In the genomic region with DNA sequence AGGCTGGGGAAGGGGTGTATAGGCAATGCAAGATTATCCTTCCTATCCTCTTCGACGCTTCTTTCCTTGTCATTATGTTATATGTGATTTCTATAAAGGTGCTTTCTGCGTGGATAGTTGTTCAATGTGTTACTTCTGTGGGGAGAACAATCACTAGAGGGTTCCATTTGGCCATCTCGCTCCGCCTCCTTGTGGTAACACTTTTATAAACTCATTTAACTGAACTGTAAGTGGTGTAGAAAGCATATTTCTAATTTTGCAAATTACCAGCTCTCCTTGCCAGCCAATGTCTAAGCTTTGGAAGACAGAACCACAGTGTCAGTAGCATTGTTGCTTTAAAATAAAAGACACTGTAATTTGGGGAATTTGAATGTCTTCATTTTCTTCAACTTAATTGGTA, we compare ENCODE assay signal across 16 cellular contexts.
DNase-seq lines count a peak whose midpoint lies in the region; ATAC-seq and TF ChIP-seq lines count a peak whose summit lies in the region.
"Had no signal": no experiment of that assay in that cellular context is flagged by ENCODE, and none has a peak within 500 bp of the region (broad histone marks: within the 10 kb centered on the region; RNA-seq: fewer than 3 reads in every experiment).

No MANE protein-coding gene starts in this region.

- 0 out of 2 replicates have a peak, but pooled peaks cover 5% of the 10 kb centered on the region for H3K9me2 ChIP-seq in GM23338 (ENCODE audit: insufficient read depth)
- H3K9me2 ChIP-seq in OCI-LY7 (ENCODE audit: insufficient read depth, low read length), result no peaks in the 10 kb centered on the region
- H3K9me2 ChIP-seq in PC-9 (ENCODE audit: insufficient read depth), result no peaks in the 10 kb centered on the region

- H3K27ac Mint-ChIP-seq in GM23338, result no peak overlapping the region
- H3K27ac Mint-ChIP-seq in activated CD8-positive, alpha-beta T cell treated with anti-CD3 and anti-CD28 coated beads, Interleukin-2, amount 10 ng/mL, durations not matched to agents 7 days and 5 days, result no peak overlapping the region
- H3K27ac Mint-ChIP-seq: CD8-positive, alpha-beta T cell; IgD-negative memory B cell had no signal

- BruUV-seq in OCI-LY7 (replicated peaks; lab: Mats Ljungman, UMichigan), result no TSS peak
- BruUV-seq in PC-9 (replicated peaks; lab: Mats Ljungman, UMichigan), result no TSS peak

- CTCF ChIA-PET in OCI-LY7 (lab: Charles Lee; ENCODE audit: unreplicated experiment), result no interaction called here
- CTCF ChIA-PET in PC-9 (lab: Charles Lee), result no interaction called here
- CTCF ChIA-PET in activated CD8-positive, alpha-beta T cell treated with anti-CD3 and anti-CD28 coated beads, Interleukin-2, amount 10 ng/mL, durations not matched to agents 7 days and 5 days (lab: Charles Lee), result no interaction called here

- H3K9me3 ChIP-seq in OCI-LY7 (ENCODE audit: low read length), result peaks cover 24% of the 10 kb centered on the region; the same call in 1 of the 2 replicates
- H3K9me3 ChIP-seq in PC-9 (ENCODE audit: insufficient read depth, low read depth), result peaks cover 4% of the 10 kb centered on the region; the same call in 1 of the 2 replicates
- H3K9me3 ChIP-seq: Caco-2, HAP-1 had no signal

- H3F3A ChIP-seq in GM23338 (replicated peaks; ENCODE audit: low read depth) (no peaks in the 10 kb centered on the region), PC-9 (ENCODE audit: insufficient read depth, low read depth) (no peaks in the 10 kb centered on the region)

- peaks cover 4% of the 10 kb centered on the region; the same call in 1 of the 3 replicates for H3K36me3 Mint-ChIP-seq in GM23338 (ENCODE audit: low read depth)
- no peaks in the 10 kb centered on the region for H3K36me3 Mint-ChIP-seq in activated CD8-positive, alpha-beta T cell treated with anti-CD3 and anti-CD28 coated beads, Interleukin-2, amount 10 ng/mL, durations not matched to agents 7 days and 5 days (ENCODE audit: low read depth)
- H3K36me3 Mint-ChIP-seq: CD8-positive, alpha-beta T cell; IgD-negative memory B cell had no signal

- H3K27me3 ChIP-seq in GM23338 (ENCODE audit: insufficient read depth), result no peaks in the 10 kb centered on the region
- no peaks in the 10 kb centered on the region for H3K27me3 ChIP-seq in PC-9 (ENCODE audit: insufficient read depth, low read depth)
- H3K27me3 ChIP-seq: BLaER1 treated with 17β-estradiol and CSF1 and Interleukin-3, amounts not matched to agents 10 nM and 100 nM had no signal

- no peaks in the 10 kb centered on the region for H3K79me2 ChIP-seq in GM23338 (replicated peaks; ENCODE audit: insufficient read depth)
- no peaks in the 10 kb centered on the region for H3K79me2 ChIP-seq in OCI-LY7 (ENCODE audit: insufficient read depth, low read depth, low read length)
- no peaks in the 10 kb centered on the region for H3K79me2 ChIP-seq in PC-9 (ENCODE audit: low read depth)

- H3K4me3 Mint-ChIP-seq in GM23338, result no peak overlapping the region
- no peak overlapping the region for H3K4me3 Mint-ChIP-seq in activated CD8-positive, alpha-beta T cell treated with anti-CD3 and anti-CD28 coated beads, Interleukin-2, amount 10 ng/mL, durations not matched to agents 7 days and 5 days
- H3K4me3 Mint-ChIP-seq: CD8-positive, alpha-beta T cell; IgD-negative memory B cell had no signal

- H2AFZ ChIP-seq in GM23338 (no peak overlapping the region), OCI-LY7 (ENCODE audit: low read length) (no peak overlapping the region), PC-9 (no peak overlapping the region)

- H3K4me3 ChIP-seq in GM23338 (no peak overlapping the region), OCI-LY7 (ENCODE audit: low read depth, low read length, poor library complexity, severe bottlenecking) (no peak overlapping the region), choroid plexus epithelial cell (ENCODE audit: low read depth, low read length) (no peak overlapping the region), PC-9 (no peak overlapping the region)
- H3K4me3 ChIP-seq: BLaER1 treated with 17β-estradiol and CSF1 and Interleukin-3, amounts not matched to agents 10 nM and 100 nM; HAP-1 had no signal

- no peak for ATAC-seq in GM23338
- no peak for ATAC-seq in HG03520 (IDR thresholded peaks at IDR 0.05; ENCODE audit: unreplicated experiment)
- no peak for ATAC-seq in activated CD8-positive, alpha-beta T cell treated with anti-CD3 and anti-CD28 coated beads, Interleukin-2, amount 10 ng/mL, durations not matched to agents 7 days and 5 days
- ATAC-seq: CD8-positive, alpha-beta T cell; HepG2 had no signal

- H3K4me1 ChIP-seq in GM23338 (ENCODE audit: insufficient read depth), result peaks cover 8% of the 10 kb centered on the region; the same call in 1 of the 2 replicates
- H3K4me1 ChIP-seq in OCI-LY7 (ENCODE audit: insufficient read depth, low read length, poor library complexity, severe bottlenecking), result no peaks in the 10 kb centered on the region
- no peaks in the 10 kb centered on the region for H3K4me1 ChIP-seq in PC-9 (replicated peaks; ENCODE audit: insufficient read depth)
- H3K4me1 ChIP-seq: Caco-2 had no signal

- peak; percentile 10 for DNase-seq in GM23338 (ENCODE audit: low spot score)
- DNase-seq in OCI-LY7 (ENCODE audit: low spot score), result no peak
- no peak for DNase-seq in choroid plexus epithelial cell (ENCODE audit: low read depth)
- DNase-seq in GM10266 (ENCODE audit: extremely low spot score), result no peak
- no peak for DNase-seq in PC-9
- DNase-seq in activated CD8-positive, alpha-beta T cell treated with anti-CD3 and anti-CD28 coated beads, Interleukin-2, amount 10 ng/mL, durations not matched to agents 7 days and 5 days, result no peak
- DNase-seq: 8988T; Caco-2; CD8-positive, alpha-beta T cell; GOT3; KG1 had no signal

- H3K27ac ChIP-seq in GM23338 (ENCODE audit: low read depth) (no peak overlapping the region), OCI-LY7 (ENCODE audit: low read depth, low read length, poor library complexity, severe bottlenecking) (no peak overlapping the region), PC-9 (no peak overlapping the region)
- H3K27ac ChIP-seq: BLaER1 treated with 17β-estradiol and CSF1 and Interleukin-3, amounts not matched to agents 10 nM and 100 nM had no signal

- TF ChIP-seq CTCF in GM23338 (conservative IDR thresholded peaks at IDR 0.05; ENCODE audit: low read depth in 2 of 2) (peak; percentile 42 to 50), OCI-LY7 (conservative IDR thresholded peaks at IDR 0.05; ENCODE audit: low read length) (0 out of 2 replicates have a peak, but pooled peaks have one; percentile 14), choroid plexus epithelial cell (conservative IDR thresholded peaks at IDR 0.05; ENCODE audit: low read depth, low read length) (peak; percentile 10), GM10266 (IDR thresholded peaks at IDR 0.05; ENCODE audit: control insufficient read depth, insufficient read depth, low read depth, missing control alignments) (no peak), PC-9 (conservative IDR thresholded peaks at IDR 0.05) (no peak)

- no peaks in the 10 kb centered on the region for H3K27me3 Mint-ChIP-seq in GM23338 (ENCODE audit: insufficient read depth, low read depth, poor library complexity)
- no peaks in the 10 kb centered on the region for H3K27me3 Mint-ChIP-seq in activated CD8-positive, alpha-beta T cell treated with anti-CD3 and anti-CD28 coated beads, Interleukin-2, amount 10 ng/mL, durations not matched to agents 7 days and 5 days (ENCODE audit: low read depth)
- H3K27me3 Mint-ChIP-seq: IgD-negative memory B cell had no signal

- no peaks in the 10 kb centered on the region for H3K36me3 ChIP-seq in GM23338 (ENCODE audit: insufficient read depth)
- no peaks in the 10 kb centered on the region for H3K36me3 ChIP-seq in OCI-LY7 (ENCODE audit: insufficient read depth, low read length)
- no peaks in the 10 kb centered on the region for H3K36me3 ChIP-seq in PC-9 (ENCODE audit: low read depth)
- H3K36me3 ChIP-seq: HAP-1 had no signal

- no peaks in the 10 kb centered on the region for H4K20me1 ChIP-seq in GM23338 (replicated peaks; ENCODE audit: insufficient read depth)
- H4K20me1 ChIP-seq in OCI-LY7 (ENCODE audit: insufficient read depth, low read length), result no peaks in the 10 kb centered on the region
- no peaks in the 10 kb centered on the region for H4K20me1 ChIP-seq in PC-9 (ENCODE audit: insufficient read depth)
- H4K20me1 ChIP-seq: BLaER1 treated with 17β-estradiol and CSF1 and Interleukin-3, amounts not matched to agents 10 nM and 100 nM had no signal

- intact Hi-C loops in OCI-LY7 (cut with micrococcal nuclease; ENCODE audit: unreplicated experiment), result no loop called here
- intact Hi-C loops in PC-9 (cut with micrococcal nuclease; ENCODE audit: unreplicated experiment), result no loop called here

- no peaks in the 10 kb centered on the region; the same call in 2 of the 3 replicates for H3K9me3 Mint-ChIP-seq in GM23338
- H3K9me3 Mint-ChIP-seq in activated CD8-positive, alpha-beta T cell treated with anti-CD3 and anti-CD28 coated beads, Interleukin-2, amount 10 ng/mL, durations not matched to agents 7 days and 5 days (ENCODE audit: insufficient read depth), result peaks cover 38% of the 10 kb centered on the region

- POLR2A ChIA-PET in OCI-LY7 (lab: Charles Lee) (interaction anchor here (0.8 kb wide), 1 partner anchor 10 kb away, joined by 3 read pairs; no protein-coding TSS in a partner anchor), PC-9 (lab: Charles Lee; ENCODE audit: unreplicated experiment) (no interaction called here)
- POLR2A ChIA-PET in activated CD8-positive, alpha-beta T cell treated with anti-CD3 and anti-CD28 coated beads, Interleukin-2, amount 10 ng/mL, durations not matched to agents 7 days and 5 days (lab: Charles Lee), result no interaction called here

- H3K4me2 ChIP-seq in GM23338 (no peak overlapping the region), OCI-LY7 (ENCODE audit: low read length) (no peak overlapping the region), PC-9 (no peak overlapping the region)
- H3K4me2 ChIP-seq: BLaER1 treated with 17β-estradiol and CSF1 and Interleukin-3, amounts not matched to agents 10 nM and 100 nM had no signal

- peaks cover 8% of the 10 kb centered on the region; the same call in 2 of the 3 replicates for H3K4me1 Mint-ChIP-seq in GM23338
- no peaks in the 10 kb centered on the region for H3K4me1 Mint-ChIP-seq in activated CD8-positive, alpha-beta T cell treated with anti-CD3 and anti-CD28 coated beads, Interleukin-2, amount 10 ng/mL, durations not matched to agents 7 days and 5 days (ENCODE audit: low read depth)
- H3K4me1 Mint-ChIP-seq: IgD-negative memory B cell had no signal

TF ChIP-seq in GM23338, 12 proteins besides CTCF, POLR2A, EP300 and RAD21 (continues in another document):
- TF ChIP-seq, protein P1, sequence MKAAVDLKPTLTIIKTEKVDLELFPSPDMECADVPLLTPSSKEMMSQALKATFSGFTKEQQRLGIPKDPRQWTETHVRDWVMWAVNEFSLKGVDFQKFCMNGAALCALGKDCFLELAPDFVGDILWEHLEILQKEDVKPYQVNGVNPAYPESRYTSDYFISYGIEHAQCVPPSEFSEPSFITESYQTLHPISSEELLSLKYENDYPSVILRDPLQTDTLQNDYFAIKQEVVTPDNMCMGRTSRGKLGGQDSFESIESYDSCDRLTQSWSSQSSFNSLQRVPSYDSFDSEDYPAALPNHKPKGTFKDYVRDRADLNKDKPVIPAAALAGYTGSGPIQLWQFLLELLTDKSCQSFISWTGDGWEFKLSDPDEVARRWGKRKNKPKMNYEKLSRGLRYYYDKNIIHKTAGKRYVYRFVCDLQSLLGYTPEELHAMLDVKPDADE (IDR thresholded peaks at IDR 0.05), result no peak

Comparison
In these comparisons a context has a peak if more than half of its experiments do, and no peak if none do; other contexts are left out.
1. CTCF ChIP-seq: peak in GM23338 (2 of 2), OCI-LY7 (single experiment) and choroid plexus epithelial cell (single experiment); none in GM10266 (single experiment) and PC-9 (single experiment).